1 cellular context compared by ENCODE assay signal in the genomic region with DNA sequence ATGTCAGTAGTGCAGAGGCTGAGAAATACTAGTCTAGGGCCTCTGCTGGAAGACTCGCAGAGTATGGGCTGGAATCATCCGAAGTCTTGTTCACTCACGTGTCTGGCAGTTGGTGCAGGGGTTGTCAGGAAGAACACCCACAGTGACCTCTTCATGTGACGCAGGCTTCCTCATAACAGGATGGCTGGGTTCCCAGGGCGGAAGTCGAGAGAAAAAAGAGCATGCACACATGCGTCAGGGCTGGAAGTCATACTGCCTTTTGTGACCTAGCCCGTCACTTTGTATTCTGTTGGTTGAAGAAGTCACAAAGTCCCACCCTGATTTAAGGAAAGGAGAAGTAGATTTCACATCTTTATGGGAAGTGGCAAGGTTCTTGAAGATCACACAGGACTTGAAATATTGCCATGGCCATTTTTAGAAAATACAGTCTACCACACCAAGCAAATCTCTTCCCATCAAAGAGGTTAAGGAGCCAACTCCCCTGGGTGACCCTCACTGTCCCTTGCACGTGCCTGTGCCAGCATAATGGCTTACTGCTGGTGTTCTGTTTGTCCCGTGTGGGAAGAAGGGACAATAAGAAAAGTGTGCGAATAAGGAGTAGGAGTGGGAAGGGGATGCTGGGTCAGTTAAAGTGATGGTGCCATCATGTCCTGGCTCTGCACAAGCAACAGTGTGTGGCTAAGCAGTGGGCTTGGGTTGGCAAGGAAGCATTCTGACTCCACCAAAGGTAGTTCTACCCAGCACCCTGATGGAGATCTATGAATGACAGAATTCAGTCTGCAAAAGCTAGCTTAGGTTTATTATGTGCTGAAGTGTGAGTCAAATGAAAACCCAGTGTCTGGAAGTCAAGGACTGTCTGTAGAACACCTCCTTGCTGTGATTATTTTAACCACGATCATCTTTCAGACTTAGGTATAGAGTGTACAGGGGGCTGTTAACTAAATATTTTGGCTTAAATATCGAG.
TF ChIP-seq lines count a peak whose summit lies in the region.

No MANE protein-coding gene starts in this region.

TF ChIP-seq in HEK293T, 16 proteins besides CTCF, POLR2A, EP300 and RAD21 (continued from another document):
- TF ChIP-seq HDGF (IDR thresholded peaks at IDR 0.05; ENCODE audit: borderline replicate concordance), result no peak
- no peak for TF ChIP-seq CTBP1 (IDR thresholded peaks at IDR 0.05; ENCODE audit: borderline replicate concordance)
TF ChIP-seq in HEK293T: peak in this region for 0.
